Comparison of ENCODE assay signal across 13 cellular contexts in genomic region chr19:32830231-32831014, GRCh38. TPM values are rescaled to one million over a fixed set of nuclear protein-coding genes. Genes with fewer than 3 reads are reported as not detected.
DNase-seq lines count a peak whose midpoint lies in the region; ATAC-seq and TF ChIP-seq lines count a peak whose summit lies in the region.
"Had no signal": no experiment of that assay in that cellular context is flagged by ENCODE, and none has a peak within 500 bp of the region (broad histone marks: within the 10 kb centered on the region; RNA-seq: fewer than 3 reads in every experiment).

No MANE protein-coding gene starts in this region.

- TF ChIP-seq POLR2A in thyroid gland (IDR thresholded peaks at IDR 0.05) = no peak

- no peaks in the 10 kb centered on the region for H3K9me3 ChIP-seq in tibial artery
- no peaks in the 10 kb centered on the region for H3K9me3 ChIP-seq in thyroid gland
- H3K9me3 ChIP-seq in left lung = no peaks in the 10 kb centered on the region
- H3K9me3 ChIP-seq: right lobe of liver had no signal

- H3K27me3 ChIP-seq in tibial artery (no peaks in the 10 kb centered on the region), thyroid gland (no peaks in the 10 kb centered on the region), left lung (peaks cover 0 to 1% of the 10 kb centered on the region in 2 donors)
- H3K27me3 ChIP-seq: right lobe of liver had no signal

- 84 to 92% methylated on average over 8 of the region's 8 CpGs for WGBS in thyroid gland, 2 donors

- TF ChIP-seq CTCF in epithelial cell of proximal tubule (conservative IDR thresholded peaks at IDR 0.05; ENCODE audit: low read depth, low read length) = no peak
- no peak for TF ChIP-seq CTCF in tibial artery (IDR thresholded peaks at IDR 0.05)
- TF ChIP-seq CTCF in thyroid gland (IDR thresholded peaks at IDR 0.05) = no peak
- TF ChIP-seq CTCF in left lung (IDR thresholded peaks at IDR 0.05) = no peak

- peak; percentile 86 for DNase-seq in ELR (ENCODE audit: low read depth)
- peak; percentile 92 for DNase-seq in LHCN-M2 (ENCODE audit: low read depth)
- DNase-seq in epithelial cell of proximal tubule (ENCODE audit: low read depth) = peak; percentile 4
- peak; percentile 46 for DNase-seq in renal cortical epithelial cell (ENCODE audit: low read depth)
- DNase-seq in tibial artery = no peak
- DNase-seq in NCI-H2029 (lab: John Stamatoyannopoulos, UW) = no peak
- DNase-seq in thyroid gland = no peak
- DNase-seq in left lung = no peak
- DNase-seq: activated CD4-positive, alpha-beta T cell treated with anti-CD3 and anti-CD28 coated beads for 4 hours; aorta; CD8-positive, alpha-beta T cell; left ventricle myocardium superior; right lobe of liver had no signal

- ATAC-seq in left lung = no peak
- ATAC-seq: CD8-positive, alpha-beta T cell; left ventricle myocardium superior; right lobe of liver had no signal

- H3K4me3 ChIP-seq in epithelial cell of proximal tubule (ENCODE audit: low read depth, low read length) (no peak overlapping the region), tibial artery (no peak overlapping the region), thyroid gland (replicated peaks in 1 of 3) (no peak overlapping the region), left lung (no peak overlapping the region)
- H3K4me3 ChIP-seq: right lobe of liver had no signal

- H3K4me1 ChIP-seq in tibial artery (no peaks in the 10 kb centered on the region), thyroid gland (no peaks in the 10 kb centered on the region), left lung (no peaks in the 10 kb centered on the region)

- intact Hi-C loops in tibial artery (cut with DNase I; ENCODE audit: low total_unique reads) = no loop called here
- intact Hi-C loops in thyroid gland (cut with DNase I) = no loop called here
- intact Hi-C loops in left lung (cut with DNase I) = no loop called here

- H3K27ac ChIP-seq in tibial artery (no peak overlapping the region), thyroid gland (no peak overlapping the region), left lung (no peak overlapping the region)
- H3K27ac ChIP-seq: right lobe of liver had no signal

- peaks cover 0 to 21% (median 0%) of the 10 kb centered on the region in 3 donors for H3K36me3 ChIP-seq in tibial artery
- H3K36me3 ChIP-seq in thyroid gland = no peaks in the 10 kb centered on the region
- H3K36me3 ChIP-seq in left lung = no peaks in the 10 kb centered on the region

RNA-seq across cellular contexts. Expression of gene SLC7A9, which starts 39.1 kb away (rescaled TPM):
- total RNA-seq in LHCN-M2 (2014; rRNA removed) (not detected in 2 replicates), epithelial cell of proximal tubule (0.72 TPM in 1 of 2 replicates, not detected in the other), renal cortical epithelial cell (0.15 and 2.8 TPM in 2 replicates), thyroid gland (1 to 10 TPM in 1 of 4 donors, under 1 TPM in 2, not detected in 1; 0.67 to 2.1 (median 0.67) TPM), left lung (under 1 TPM in 1 of 2 donors, not detected in 1; 0.35 TPM)
- 0.02 TPM for polyA plus RNA-seq in LHCN-M2 (2012)
- total RNA-seq: CD8-positive, alpha-beta T cell; left ventricle myocardium superior had no signal

Comparison
In these comparisons a context has a peak if more than half of its experiments do, and no peak if none do; other contexts are left out.
1. DNase-seq: peak in ELR (single experiment), LHCN-M2 (single experiment), epithelial cell of proximal tubule (single experiment) and renal cortical epithelial cell (single experiment); none in tibial artery (0 of 2), NCI-H2029 (single experiment), thyroid gland (0 of 2) and left lung (0 of 2).